In the genomic region with DNA sequence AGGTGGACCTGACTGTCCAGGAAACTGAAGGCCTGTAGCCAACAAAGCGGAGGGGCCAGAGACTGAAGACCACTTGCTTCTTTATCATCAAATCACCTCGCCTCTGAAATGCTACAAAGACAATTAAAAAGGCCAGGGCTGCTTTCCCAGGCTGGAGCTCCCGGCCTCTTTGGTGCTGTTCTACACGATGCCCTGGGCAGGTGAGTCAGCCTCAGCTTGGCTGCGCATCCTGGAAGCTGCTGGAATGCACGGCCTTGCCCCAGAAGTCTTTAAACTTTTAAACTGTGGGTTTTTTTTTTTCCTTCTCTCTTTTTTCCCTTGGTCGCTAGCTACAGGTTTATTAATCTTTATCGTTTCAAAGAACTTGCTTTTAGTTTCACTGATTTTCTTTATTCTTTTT, we compare ENCODE assay signal across 1 cellular context.
TF ChIP-seq lines count a peak whose summit lies in the region.

No MANE protein-coding gene starts in this region.

TF ChIP-seq in IMR-90, 13 proteins besides CTCF, POLR2A, EP300 and RAD21 (continued from another document):
- TF ChIP-seq RFX5 (IDR thresholded peaks at IDR 0.05; ENCODE audit: low read depth, low read length) = no peak
- TF ChIP-seq RCOR1 (IDR thresholded peaks at IDR 0.05; ENCODE audit: insufficient replicate concordance, low read length) = no peak
- TF ChIP-seq CEBPB (IDR thresholded peaks at IDR 0.05; ENCODE audit: low read depth, low read length) = no peak
- TF ChIP-seq BHLHE40 (IDR thresholded peaks at IDR 0.05; ENCODE audit: low read depth, low read length) = no peak
- no peak for TF ChIP-seq MAZ (IDR thresholded peaks at IDR 0.05; ENCODE audit: borderline replicate concordance, low read depth, low read length)
- TF ChIP-seq, protein P1, sequence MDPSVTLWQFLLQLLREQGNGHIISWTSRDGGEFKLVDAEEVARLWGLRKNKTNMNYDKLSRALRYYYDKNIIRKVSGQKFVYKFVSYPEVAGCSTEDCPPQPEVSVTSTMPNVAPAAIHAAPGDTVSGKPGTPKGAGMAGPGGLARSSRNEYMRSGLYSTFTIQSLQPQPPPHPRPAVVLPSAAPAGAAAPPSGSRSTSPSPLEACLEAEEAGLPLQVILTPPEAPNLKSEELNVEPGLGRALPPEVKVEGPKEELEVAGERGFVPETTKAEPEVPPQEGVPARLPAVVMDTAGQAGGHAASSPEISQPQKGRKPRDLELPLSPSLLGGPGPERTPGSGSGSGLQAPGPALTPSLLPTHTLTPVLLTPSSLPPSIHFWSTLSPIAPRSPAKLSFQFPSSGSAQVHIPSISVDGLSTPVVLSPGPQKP (IDR thresholded peaks at IDR 0.05; ENCODE audit: borderline replicate concordance, low read depth, low read length) = no peak
- TF ChIP-seq, protein P2, sequence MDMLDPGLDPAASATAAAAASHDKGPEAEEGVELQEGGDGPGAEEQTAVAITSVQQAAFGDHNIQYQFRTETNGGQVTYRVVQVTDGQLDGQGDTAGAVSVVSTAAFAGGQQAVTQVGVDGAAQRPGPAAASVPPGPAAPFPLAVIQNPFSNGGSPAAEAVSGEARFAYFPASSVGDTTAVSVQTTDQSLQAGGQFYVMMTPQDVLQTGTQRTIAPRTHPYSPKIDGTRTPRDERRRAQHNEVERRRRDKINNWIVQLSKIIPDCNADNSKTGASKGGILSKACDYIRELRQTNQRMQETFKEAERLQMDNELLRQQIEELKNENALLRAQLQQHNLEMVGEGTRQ (IDR thresholded peaks at IDR 0.05; ENCODE audit: low read depth, low read length) = no peak
- no peak for TF ChIP-seq FOS (IDR thresholded peaks at IDR 0.05; ENCODE audit: low read depth, low read length)
